Comparison of ENCODE assay signal across 10 cellular contexts in the genomic region with DNA sequence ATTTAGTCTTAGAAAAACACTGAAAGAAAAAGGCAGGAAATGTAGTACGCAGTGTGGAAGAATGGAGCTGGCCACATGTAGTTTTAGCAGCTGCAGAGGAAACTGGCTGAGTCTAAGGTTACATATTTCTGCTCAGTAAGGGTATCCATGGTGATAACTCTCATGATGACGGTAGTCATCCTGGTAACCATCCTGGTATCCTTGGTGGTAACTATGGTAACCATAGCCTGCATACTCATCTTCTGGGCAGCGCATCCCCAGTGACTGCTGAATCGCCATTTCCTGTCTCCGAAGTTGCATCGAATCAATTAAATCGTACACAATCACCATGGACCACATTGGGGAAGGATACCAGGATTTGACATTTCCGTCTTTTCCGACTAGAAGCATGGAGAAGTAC. TPM values are rescaled to one million over a fixed set of nuclear protein-coding genes. Genes with fewer than 3 reads are reported as not detected.
DNase-seq lines count a peak whose midpoint lies in the region; ATAC-seq, FAIRE-seq and TF ChIP-seq lines count a peak whose summit lies in the region.
"Had no signal": no experiment of that assay in that cellular context is flagged by ENCODE, and none has a peak within 500 bp of the region (broad histone marks: within the 10 kb centered on the region; RNA-seq: fewer than 3 reads in every experiment).

No MANE protein-coding gene starts in this region.

- in situ Hi-C loops in mammary epithelial cell (cut with MboI; ENCODE audit: low sequenced_read_pairs in 2 of 2): no loop called here

- H3K27me3 Mint-ChIP-seq in MCF 10A (ENCODE audit: insufficient read depth, unreplicated experiment): no peaks in the 10 kb centered on the region
- H3K27me3 Mint-ChIP-seq in stimulated activated memory B cell treated with anti-CD40 and anti-IgM and Interleukin-4, amounts not matched to agents 10 μg/mL and 1 μg/mL and 100 μg/mL, for 72 hours: peaks cover 13% of the 10 kb centered on the region

- no peaks in the 10 kb centered on the region for H3K36me3 ChIP-seq in mammary epithelial cell (ENCODE audit: insufficient read depth, low read length)
- H3K36me3 ChIP-seq in SJCRH30: no peaks in the 10 kb centered on the region
- H3K36me3 ChIP-seq: pancreas had no signal

- no peaks in the 10 kb centered on the region for H3K4me1 Mint-ChIP-seq in MCF 10A (ENCODE audit: insufficient read depth, unreplicated experiment)
- peaks cover 14% of the 10 kb centered on the region for H3K4me1 Mint-ChIP-seq in stimulated activated memory B cell treated with anti-CD40 and anti-IgM and Interleukin-4, amounts not matched to agents 10 μg/mL and 1 μg/mL and 100 μg/mL, for 72 hours

- TF ChIP-seq CTCF in mammary epithelial cell (conservative IDR thresholded peaks at IDR 0.05 in 1 of 2, IDR thresholded peaks at IDR 0.05 in 1 of 2; ENCODE audit: extremely low read depth in 1 of 2, insufficient read depth in 1 of 2, low read depth in 1 of 2, low read length in 2 of 2): no peak
- TF ChIP-seq CTCF in MCF 10A (IDR thresholded peaks at IDR 0.05; ENCODE audit: unreplicated experiment): no peak

- no peaks in the 10 kb centered on the region for H4K20me1 ChIP-seq in mammary epithelial cell (ENCODE audit: insufficient read depth, low read length)

- peak; percentile 93 for FAIRE-seq in urothelium cell line (lab: Jason Lieb, UNC)

- no peak overlapping the region for H3K4me2 ChIP-seq in mammary epithelial cell (ENCODE audit: insufficient read depth, low read depth, low read length)

- dilution Hi-C loops in mammary epithelial cell (cut with HindIII; ENCODE audit: low sequenced_read_pairs): no loop called here

- H3K9me3 ChIP-seq in mammary epithelial cell (replicated peaks; ENCODE audit: insufficient read depth, low read length): no peaks in the 10 kb centered on the region
- H3K9me3 ChIP-seq in SJCRH30 (replicated peaks): no peaks in the 10 kb centered on the region
- H3K9me3 ChIP-seq: pancreas had no signal

- CTCF ChIA-PET in mammary epithelial cell (lab: Charles Lee; ENCODE audit: low non-redundant PET): no interaction called here
- CTCF ChIA-PET in MCF 10A (lab: Yijun Ruan, JAX): no interaction called here

- intact Hi-C loops in mammary epithelial cell (cut with micrococcal nuclease): no loop called here
- intact Hi-C loops in MCF 10A (cut with micrococcal nuclease): no loop called here

- no peak overlapping the region for H3K27ac ChIP-seq in mammary epithelial cell (ENCODE audit: insufficient read depth, low read depth, low read length)
- peak overlapping the region; percentile 94 for H3K27ac ChIP-seq in SJCRH30
- H3K27ac ChIP-seq: pancreas had no signal

- POLR2A ChIA-PET in MCF 10A (lab: Yijun Ruan, JAX): interaction anchor here (0.9 kb wide), 1 partner anchor 10 kb away, joined by 3 read pairs; no protein-coding TSS in a partner anchor

- H3K27me3 ChIP-seq in mammary epithelial cell (ENCODE audit: insufficient read depth, low read length) (no peaks in the 10 kb centered on the region), SJCRH30 (no peaks in the 10 kb centered on the region)
- H3K27me3 ChIP-seq: pancreas had no signal

- no peak overlapping the region for H3K4me3 Mint-ChIP-seq in MCF 10A (ENCODE audit: unreplicated experiment)
- H3K4me3 Mint-ChIP-seq in stimulated activated memory B cell treated with anti-CD40 and anti-IgM and Interleukin-4, amounts not matched to agents 10 μg/mL and 1 μg/mL and 100 μg/mL, for 72 hours: no peak overlapping the region

- no peaks in the 10 kb centered on the region for H3K36me3 Mint-ChIP-seq in MCF 10A (ENCODE audit: insufficient read depth, unreplicated experiment)
- no peaks in the 10 kb centered on the region for H3K36me3 Mint-ChIP-seq in stimulated activated memory B cell treated with anti-CD40 and anti-IgM and Interleukin-4, amounts not matched to agents 10 μg/mL and 1 μg/mL and 100 μg/mL, for 72 hours

- H2AFZ ChIP-seq in mammary epithelial cell (ENCODE audit: low read depth, low read length): no peak overlapping the region

- H3K9ac ChIP-seq in mammary epithelial cell (ENCODE audit: insufficient read depth, low read length): no peak overlapping the region

- no peaks in the 10 kb centered on the region for H3K4me1 ChIP-seq in mammary epithelial cell (ENCODE audit: insufficient read depth, low read length)
- peaks cover 26% of the 10 kb centered on the region for H3K4me1 ChIP-seq in SJCRH30
- H3K4me1 ChIP-seq: pancreas had no signal

- DNase-seq in mammary epithelial cell: peak; percentile 22
- no peak for DNase-seq in MCF 10A (ENCODE audit: unreplicated experiment)
- DNase-seq in SJCRH30: peak; percentile 74 to 86
- peak; percentile 76 for DNase-seq in hepatic stellate cell (ENCODE audit: low spot score)
- peak; percentile 33 for DNase-seq in urothelium cell line (ENCODE audit: low spot score)
- DNase-seq: activated CD8-positive, alpha-beta memory T cell treated with anti-CD3 and anti-CD28 coated beads for 24 hours; pancreas had no signal

- no peaks in the 10 kb centered on the region for H3K79me2 ChIP-seq in mammary epithelial cell (ENCODE audit: insufficient read depth, low read length)

- ATAC-seq in GM18861 (IDR thresholded peaks at IDR 0.05; ENCODE audit: unreplicated experiment) (no peak), GM18907 (IDR thresholded peaks at IDR 0.05; ENCODE audit: unreplicated experiment) (no peak)
- no peak for ATAC-seq in stimulated activated memory B cell treated with anti-CD40 and anti-IgM and Interleukin-4, amounts not matched to agents 10 μg/mL and 1 μg/mL and 100 μg/mL, for 72 hours

- H3K4me3 ChIP-seq in mammary epithelial cell (replicated peaks in 1 of 3; ENCODE audit: insufficient read depth in 1 of 3, low read depth in 2 of 3, low read length in 3 of 3) (no peak overlapping the region), SJCRH30 (0 out of 2 replicates have a peak overlapping the region, but pooled peaks have one; percentile 7)
- H3K4me3 ChIP-seq: pancreas had no signal

- H3K27ac Mint-ChIP-seq in MCF 10A (ENCODE audit: low read depth, unreplicated experiment): no peak overlapping the region
- H3K27ac Mint-ChIP-seq in stimulated activated memory B cell treated with anti-CD40 and anti-IgM and Interleukin-4, amounts not matched to agents 10 μg/mL and 1 μg/mL and 100 μg/mL, for 72 hours: no peak overlapping the region

- BruUV-seq in mammary epithelial cell (replicated peaks; lab: Mats Ljungman, UMichigan) (TSS peak; percentile 65), MCF 10A (replicated peaks; lab: Mats Ljungman, UMichigan) (no TSS peak)

- no peaks in the 10 kb centered on the region for H3K9me3 Mint-ChIP-seq in MCF 10A (ENCODE audit: unreplicated experiment)
- no peaks in the 10 kb centered on the region for H3K9me3 Mint-ChIP-seq in stimulated activated memory B cell treated with anti-CD40 and anti-IgM and Interleukin-4, amounts not matched to agents 10 μg/mL and 1 μg/mL and 100 μg/mL, for 72 hours

- 97% methylated on average over 9 of the region's 9 CpGs for WGBS in mammary epithelial cell (ENCODE audit: low coverage, missing lambda C conversion rate)

RNA-seq across cellular contexts. Expression of gene CCDC80, which starts 35.7 kb away (rescaled TPM):
- total RNA-seq in mammary epithelial cell (10 to 100 TPM; 25.9 to 56.8 TPM), MCF 10A (2022) (10.4 and 19.4 TPM in 2 replicates)
- 2.0 TPM for polyA plus RNA-seq in mammary epithelial cell
- polyA minus RNA-seq in mammary epithelial cell: 12.3 TPM
- total RNA-seq in SJCRH30 (2014; rRNA removed; shearing (Covaris generic)): 14.5 and 18.0 TPM in 2 replicates

RNA-seq across cellular contexts. Expression of gene SLC35A5, which starts 43.4 kb away (rescaled TPM):
- 10 to 100 TPM; 26.9 to 58.3 TPM for total RNA-seq in mammary epithelial cell
- 16.4 TPM for polyA plus RNA-seq in mammary epithelial cell
- 3.9 TPM for polyA minus RNA-seq in mammary epithelial cell
- total RNA-seq in MCF 10A (2022): 23.3 and 26.7 TPM in 2 replicates
- total RNA-seq in SJCRH30 (2014; rRNA removed; shearing (Covaris generic)): 36.6 and 37.1 TPM in 2 replicates

RNA-seq across cellular contexts. Expression of gene ATG3, which starts 43.5 kb away (rescaled TPM):
- total RNA-seq in mammary epithelial cell: 10 to 100 TPM; 51.3 to 65.2 TPM
- 40.8 TPM for polyA plus RNA-seq in mammary epithelial cell
- polyA minus RNA-seq in mammary epithelial cell: 51.8 TPM
- total RNA-seq in MCF 10A (2022): 87.8 and 97.2 TPM in 2 replicates
- 54.6 and 55.2 TPM in 2 replicates for total RNA-seq in SJCRH30 (2014; rRNA removed; shearing (Covaris generic))
